ENCODE assay signal across 9 cellular contexts in genomic region chr10:81874878-81875679, GRCh38. TPM values are rescaled to one million over a fixed set of nuclear protein-coding genes. Genes with fewer than 3 reads are reported as not detected.
DNase-seq lines count a peak whose midpoint lies in the region; ATAC-seq and TF ChIP-seq lines count a peak whose summit lies in the region.
"Had no signal": no experiment of that assay in that cellular context is flagged by ENCODE, and none has a peak within 500 bp of the region (broad histone marks: within the 10 kb centered on the region; RNA-seq: fewer than 3 reads in every experiment).

NRG3 (plus strand) TSS chr10:81875194.

- DNase-seq in activated CD4-positive, alpha-beta memory T cell treated with anti-CD3 and anti-CD28 coated beads, Interleukin-2, amount 10 ng/mL, durations not matched to agents 7 days and 5 days, result no peak
- DNase-seq in activated CD4-positive, alpha-beta memory T cell treated with anti-CD3 and anti-CD28 coated beads for 36 hours, result no peak
- DNase-seq in WTC11 (ENCODE audit: low spot score) (peak; percentile 47), iPS-NIHi7 (ENCODE audit: extremely low spot score) (peak; percentile 54)
- no peak for DNase-seq in effector memory CD8-positive, alpha-beta T cell
- DNase-seq: DMS79 had no signal

- peak within 1 kb of the TSS; percentile 14 for H3K4me3 Mint-ChIP-seq in activated CD4-positive, alpha-beta memory T cell treated with anti-CD3 and anti-CD28 coated beads, Interleukin-2, amount 10 ng/mL, durations not matched to agents 7 days and 5 days
- H3K4me3 Mint-ChIP-seq in activated CD4-positive, alpha-beta memory T cell treated with anti-CD3 and anti-CD28 coated beads for 36 hours, result no peak within 1 kb of the TSS
- H3K4me3 Mint-ChIP-seq in WTC11, result peak within 1 kb of the TSS; percentile 92
- H3K4me3 Mint-ChIP-seq in effector memory CD8-positive, alpha-beta T cell, result peak within 1 kb of the TSS in 1 of 2 donors; percentile 20

- intact Hi-C loops in activated CD4-positive, alpha-beta memory T cell treated with anti-CD3 and anti-CD28 coated beads for 36 hours (cut with micrococcal nuclease), result no loop called here

- H3K27ac Mint-ChIP-seq in activated CD4-positive, alpha-beta memory T cell treated with anti-CD3 and anti-CD28 coated beads, Interleukin-2, amount 10 ng/mL, durations not matched to agents 7 days and 5 days, result no peak within 1 kb of the TSS
- H3K27ac Mint-ChIP-seq in activated CD4-positive, alpha-beta memory T cell treated with anti-CD3 and anti-CD28 coated beads for 36 hours, result no peak within 1 kb of the TSS
- no peak within 1 kb of the TSS for H3K27ac Mint-ChIP-seq in WTC11
- H3K27ac Mint-ChIP-seq in effector memory CD8-positive, alpha-beta T cell, result no peak within 1 kb of the TSS

- CTCF ChIA-PET in activated CD4-positive, alpha-beta memory T cell treated with anti-CD3 and anti-CD28 coated beads, Interleukin-2, amount 10 ng/mL, durations not matched to agents 7 days and 5 days (lab: Charles Lee), result no interaction called here
- CTCF ChIA-PET in activated CD4-positive, alpha-beta memory T cell treated with anti-CD3 and anti-CD28 coated beads for 36 hours (lab: Charles Lee), result no interaction called here
- CTCF ChIA-PET in WTC11 (lab: Charles Lee), result interaction anchor here (1.3 kb wide), 1 partner anchor 27 kb away, joined by 3 read pairs; no protein-coding TSS in a partner anchor

- H3K9me3 Mint-ChIP-seq in activated CD4-positive, alpha-beta memory T cell treated with anti-CD3 and anti-CD28 coated beads, Interleukin-2, amount 10 ng/mL, durations not matched to agents 7 days and 5 days, result no peaks in the 10 kb centered on the region
- no peaks in the 10 kb centered on the region for H3K9me3 Mint-ChIP-seq in activated CD4-positive, alpha-beta memory T cell treated with anti-CD3 and anti-CD28 coated beads for 36 hours
- no peaks in the 10 kb centered on the region for H3K9me3 Mint-ChIP-seq in WTC11
- peaks cover 6 to 11% of the 10 kb centered on the region in 2 donors for H3K9me3 Mint-ChIP-seq in effector memory CD8-positive, alpha-beta T cell

- H3K4me1 Mint-ChIP-seq in activated CD4-positive, alpha-beta memory T cell treated with anti-CD3 and anti-CD28 coated beads, Interleukin-2, amount 10 ng/mL, durations not matched to agents 7 days and 5 days, result peaks cover 5% of the 10 kb centered on the region
- H3K4me1 Mint-ChIP-seq in activated CD4-positive, alpha-beta memory T cell treated with anti-CD3 and anti-CD28 coated beads for 36 hours (ENCODE audit: low read depth), result peaks cover 4% of the 10 kb centered on the region
- peaks cover 60% of the 10 kb centered on the region for H3K4me1 Mint-ChIP-seq in WTC11
- no peaks in the 10 kb centered on the region for H3K4me1 Mint-ChIP-seq in effector memory CD8-positive, alpha-beta T cell (ENCODE audit: low read depth in 2 of 2)

- H3K36me3 Mint-ChIP-seq in activated CD4-positive, alpha-beta memory T cell treated with anti-CD3 and anti-CD28 coated beads, Interleukin-2, amount 10 ng/mL, durations not matched to agents 7 days and 5 days (ENCODE audit: low read depth), result peaks cover 4% of the 10 kb centered on the region
- no peaks in the 10 kb centered on the region for H3K36me3 Mint-ChIP-seq in activated CD4-positive, alpha-beta memory T cell treated with anti-CD3 and anti-CD28 coated beads for 36 hours
- no peaks in the 10 kb centered on the region for H3K36me3 Mint-ChIP-seq in WTC11
- peaks cover 6% of the 10 kb centered on the region for H3K36me3 Mint-ChIP-seq in effector memory CD8-positive, alpha-beta T cell (ENCODE audit: insufficient read depth)

- H3K27me3 Mint-ChIP-seq in activated CD4-positive, alpha-beta memory T cell treated with anti-CD3 and anti-CD28 coated beads, Interleukin-2, amount 10 ng/mL, durations not matched to agents 7 days and 5 days, result peaks cover 42% of the 10 kb centered on the region
- H3K27me3 Mint-ChIP-seq in activated CD4-positive, alpha-beta memory T cell treated with anti-CD3 and anti-CD28 coated beads for 36 hours, result peaks cover 39% of the 10 kb centered on the region
- H3K27me3 Mint-ChIP-seq in WTC11 (ENCODE audit: low read depth), result peaks cover 44% of the 10 kb centered on the region
- peaks cover 26% of the 10 kb centered on the region in 2 donors for H3K27me3 Mint-ChIP-seq in effector memory CD8-positive, alpha-beta T cell

- no peak for TF ChIP-seq CTCF in WTC11 (IDR thresholded peaks at IDR 0.05)

- peak; percentile 19 for ATAC-seq in WTC11
- ATAC-seq in HG02571 (IDR thresholded peaks at IDR 0.05; ENCODE audit: unreplicated experiment), result no peak
- no peak for ATAC-seq in effector memory CD8-positive, alpha-beta T cell (replicated peaks)
- no peak for ATAC-seq in HG02623 (IDR thresholded peaks at IDR 0.05; ENCODE audit: unreplicated experiment)

- H3K27ac ChIP-seq in temporal lobe (ENCODE audit: low read depth, low read length), result peak within 1 kb of the TSS; percentile 65

- POLR2A ChIA-PET in activated CD4-positive, alpha-beta memory T cell treated with anti-CD3 and anti-CD28 coated beads, Interleukin-2, amount 10 ng/mL, durations not matched to agents 7 days and 5 days (lab: Charles Lee), result no interaction called here
- POLR2A ChIA-PET in activated CD4-positive, alpha-beta memory T cell treated with anti-CD3 and anti-CD28 coated beads for 36 hours (lab: Charles Lee), result no interaction called here
- POLR2A ChIA-PET in WTC11 (lab: Charles Lee), result interaction anchor here (0.5 kb wide), 2 partner anchors 774 to 1467 kb away, joined by 3 to 9 read pairs; no protein-coding TSS in a partner anchor

TF ChIP-seq in WTC11, 78 proteins besides CTCF, POLR2A, EP300 and RAD21:
- peak; percentile 45; the same call in 1 of the 2 replicates for TF ChIP-seq ZNF423 (CRISPR knock-in tag; IDR thresholded peaks at IDR 0.05)
- TF ChIP-seq AFF4 (CRISPR knock-in tag; IDR thresholded peaks at IDR 0.05; ENCODE audit: borderline replicate concordance), result no peak
- no peak for TF ChIP-seq TP53 (CRISPR knock-in tag; IDR thresholded peaks at IDR 0.05)
- no peak for TF ChIP-seq ATF6 (CRISPR knock-in tag; IDR thresholded peaks at IDR 0.05)
- TF ChIP-seq GRHL2 (CRISPR knock-in tag; IDR thresholded peaks at IDR 0.05; ENCODE audit: insufficient replicate concordance, severe bottlenecking), result no peak
- TF ChIP-seq FOXP4 (CRISPR knock-in tag; IDR thresholded peaks at IDR 0.05), result 0 out of 2 replicates have a peak, but pooled peaks have one; percentile 32

RNA-seq across cellular contexts. Expression of gene NRG3, which starts in this region (rescaled TPM):
- total RNA-seq in activated CD4-positive, alpha-beta memory T cell treated with anti-CD3 and anti-CD28 coated beads, Interleukin-2, amount 10 ng/mL, durations not matched to agents 7 days and 5 days, result not detected
- total RNA-seq in activated CD4-positive, alpha-beta memory T cell treated with anti-CD3 and anti-CD28 coated beads for 36 hours, result not detected
- 7.0 to 8.4 TPM (median 7.3 TPM) in 3 replicates for total RNA-seq in WTC11 (2021)
- total RNA-seq in temporal lobe, result 14.0 TPM

Comparison
In these comparisons a context has a peak if more than half of its experiments do, and no peak if none do; other contexts are left out.
1. DNase-seq: peak in WTC11 (single experiment) and iPS-NIHi7 (single experiment); none in activated CD4-positive, alpha-beta memory T cell treated with anti-CD3 and anti-CD28 coated beads, Interleukin-2, amount 10 ng/mL, durations not matched to agents 7 days and 5 days (single experiment), activated CD4-positive, alpha-beta memory T cell treated with anti-CD3 and anti-CD28 coated beads for 36 hours (single experiment) and effector memory CD8-positive, alpha-beta T cell (0 of 3).